33 cellular contexts compared by ENCODE assay signal in genomic region chr17:18382441-18383078, GRCh38. TPM values are rescaled to one million over a fixed set of nuclear protein-coding genes. Genes with fewer than 3 reads are reported as not detected.
DNase-seq lines count a peak whose midpoint lies in the region; ATAC-seq lines count a peak whose summit lies in the region.
"Had no signal": no experiment of that assay in that cellular context is flagged by ENCODE, and none has a peak within 500 bp of the region (broad histone marks: within the 10 kb centered on the region; RNA-seq: fewer than 3 reads in every experiment).

No MANE protein-coding gene starts in this region.

- no peaks in the 10 kb centered on the region for H3K4me1 Mint-ChIP-seq in central memory CD8-positive, alpha-beta T cell
- H3K4me1 Mint-ChIP-seq: activated T-helper 17 cell treated with anti-CD3 and anti-CD28 coated beads, Interleukin-2, amount 50 U/mL, for 72 hours; brain had no signal

- H3K27me3 Mint-ChIP-seq in central memory CD8-positive, alpha-beta T cell, result peaks cover 14% of the 10 kb centered on the region

- 69% methylated on average over 36 of the region's 36 CpGs for WGBS in thymus

- H3K27me3 ChIP-seq in thymus (ENCODE audit: control insufficient read depth, insufficient read depth), result no peaks in the 10 kb centered on the region

- peak overlapping the region; percentile 25 for H3K4me3 ChIP-seq in thymus (ENCODE audit: low read length)
- H3K4me3 ChIP-seq: GM23248 had no signal

- H3K27ac ChIP-seq in thymus (ENCODE audit: low read depth), result no peak overlapping the region
- H3K27ac ChIP-seq: 22Rv1, C4-2B, GM23248 had no signal

- peaks cover 6% of the 10 kb centered on the region for H3K4me1 ChIP-seq in thymus (ENCODE audit: control insufficient read depth, insufficient read depth, low read length)

- no peaks in the 10 kb centered on the region for H3K9me3 Mint-ChIP-seq in central memory CD8-positive, alpha-beta T cell
- H3K9me3 Mint-ChIP-seq: activated CD8-positive, alpha-beta T cell treated with anti-CD3 and anti-CD28 coated beads for 36 hours; activated T-helper 17 cell treated with anti-CD3 and anti-CD28 coated beads, Interleukin-2, amount 50 U/mL, for 72 hours; type B pancreatic cell had no signal

- peaks cover 2% of the 10 kb centered on the region for H3K36me3 Mint-ChIP-seq in central memory CD8-positive, alpha-beta T cell (ENCODE audit: insufficient read depth)
- H3K36me3 Mint-ChIP-seq: brain, type B pancreatic cell had no signal

- H3K36me3 ChIP-seq in thymus (ENCODE audit: control insufficient read depth, insufficient read depth), result no peaks in the 10 kb centered on the region

- H3K9me3 ChIP-seq in thymus (ENCODE audit: control insufficient read depth), result no peaks in the 10 kb centered on the region
- H3K9me3 ChIP-seq: SK-N-SH had no signal

- no peak for ATAC-seq in activated CD4-positive, CD25-positive, alpha-beta regulatory T cell treated with anti-CD3 and anti-CD28 coated beads, Interleukin-2, amount 50 U/mL, for 24 hours
- no peak for ATAC-seq in central memory CD8-positive, alpha-beta T cell (replicated peaks; ENCODE audit: extremely low read depth, poor library complexity, severe bottlenecking)
- ATAC-seq: left lobe of liver had no signal

- H3K4me3 Mint-ChIP-seq in central memory CD8-positive, alpha-beta T cell, result peak overlapping the region; percentile 40
- H3K4me3 Mint-ChIP-seq: activated CD8-positive, alpha-beta T cell treated with anti-CD3 and anti-CD28 coated beads for 36 hours; activated T-helper 17 cell treated with anti-CD3 and anti-CD28 coated beads, Interleukin-2, amount 50 U/mL, for 72 hours; brain; type B pancreatic cell had no signal

- no peak overlapping the region for H3K27ac Mint-ChIP-seq in central memory CD8-positive, alpha-beta T cell (ENCODE audit: low read depth)
- H3K27ac Mint-ChIP-seq: activated CD8-positive, alpha-beta T cell treated with anti-CD3 and anti-CD28 coated beads for 36 hours; activated T-helper 17 cell treated with anti-CD3 and anti-CD28 coated beads, Interleukin-2, amount 50 U/mL, for 72 hours; IgD-negative memory B cell; progenitor cell of endocrine pancreas had no signal

- DNase-seq in activated CD4-positive, CD25-positive, alpha-beta regulatory T cell treated with anti-CD3 and anti-CD28 coated beads, Interleukin-2, amount 50 U/mL, for 72 hours, result peak; percentile 24
- DNase-seq in central memory CD8-positive, alpha-beta T cell (ENCODE audit: low spot score in 2 of 2), result no peak
- DNase-seq in mesenteric fat pad (ENCODE audit: low spot score) (peak; percentile 82), inferior parietal cortex (ENCODE audit: extremely low spot score) (no peak), DMS153 treated with DMSO at 0.1 percent for 48 hours (lab: John Stamatoyannopoulos, UW; ENCODE audit: unreplicated experiment) (no peak), hypothalamus (lab: John Stamatoyannopoulos, UW) (no peak)
- DNase-seq: activated CD4-positive, alpha-beta T cell treated with anti-CD3 and anti-CD28 coated beads for 1 hour; activated CD8-positive, alpha-beta memory T cell treated with anti-CD3 and anti-CD28 coated beads, Interleukin-2, amount 50 U/mL, for 48 hours; amniotic stem cell; DMS79 treated with DMSO at 0.1 percent for 48 hours; GDM1; GM23248; mesenchymal stem cell; NCI-H2107; NCI-H446 treated with DMSO at 0.1 percent for 48 hours; NCI-H82; OCI-M1; SK-N-SH; substantia nigra had no signal

RNA-seq across cellular contexts. Expression of gene EVPLL, which starts 5.0 kb away (rescaled TPM):
- 0.22 TPM for total RNA-seq in mesenteric fat pad
- 0.25 TPM for polyA plus RNA-seq in thymus
- total RNA-seq: activated CD8-positive, alpha-beta T cell treated with anti-CD3 and anti-CD28 coated beads for 36 hours; activated T-helper 17 cell treated with anti-CD3 and anti-CD28 coated beads, Interleukin-2, amount 50 U/mL, for 72 hours; chondrocyte; glomerular endothelial cell; GM23248; progenitor cell of endocrine pancreas; T-helper 1 cell treated with Interleukin-12 subunit alpha and Interleukin-12 subunit beta and Interleukin-4 antibody, amounts not matched to agents 30 ng/mL and 1 ng/mL, for 36 hours had no signal
- polyA plus RNA-seq: GM23248, IgD-negative memory B cell, SK-N-SH had no signal

RNA-seq across cellular contexts. Expression of gene SHMT1, which starts 19.2 kb away (rescaled TPM):
- total RNA-seq in mesenteric fat pad, result 87.2 TPM
- polyA plus RNA-seq in thymus, result 16.1 TPM

Comparison
In these comparisons a context has a peak if more than half of its experiments do, and no peak if none do; other contexts are left out.
1. DNase-seq: peak in activated CD4-positive, CD25-positive, alpha-beta regulatory T cell treated with anti-CD3 and anti-CD28 coated beads, Interleukin-2, amount 50 U/mL, for 72 hours (single experiment) and mesenteric fat pad (single experiment); none in central memory CD8-positive, alpha-beta T cell (0 of 2), inferior parietal cortex (single experiment), DMS153 treated with DMSO at 0.1 percent for 48 hours (single experiment) and hypothalamus (0 of 51).